11 cellular contexts compared by ENCODE assay signal in genomic region chr4:52660643-52661042, GRCh38. TPM values are rescaled to one million over a fixed set of nuclear protein-coding genes. Genes with fewer than 3 reads are reported as not detected.
A peak's percentile ranks its signal among the peaks of the same experiment; 100 is the strongest.
DNase-seq lines count a peak whose midpoint lies in the region; ATAC-seq and TF ChIP-seq lines count a peak whose summit lies in the region.
"Had no signal": no experiment of that assay in that cellular context is flagged by ENCODE, and none has a peak within 500 bp of the region (broad histone marks: within the 10 kb centered on the region; RNA-seq: fewer than 3 reads in every experiment).

No MANE protein-coding gene starts in this region.

- H3K36me3 Mint-ChIP-seq in T-cell = peaks cover 5% of the 10 kb centered on the region

- H3K27me3 ChIP-seq in heart left ventricle (no peaks in the 10 kb centered on the region), fibroblast of lung (ENCODE audit: control insufficient read depth, insufficient read depth, low read length) (no peaks in the 10 kb centered on the region), thoracic aorta (replicated peaks; ENCODE audit: insufficient read depth) (no peaks in the 10 kb centered on the region)
- H3K27me3 ChIP-seq: BE2C had no signal

- intact Hi-C loops in heart left ventricle (cut with DNase I) = loop anchor here in 8 of 10 donors (5.0 to 10.0 kb wide), 6 partner anchors 52 to 286 kb away; no protein-coding TSS in a partner anchor
- intact Hi-C loops in left ventricle myocardium superior (cut with micrococcal nuclease) = loop anchor here (5.0 kb wide), 1 partner anchor 113 kb away; no protein-coding TSS in a partner anchor

- H3K27me3 Mint-ChIP-seq in T-cell = peaks cover 3 to 23% of the 10 kb centered on the region in 2 donors

- H2AFZ ChIP-seq in fibroblast of lung (ENCODE audit: low read length) = no peak overlapping the region

- 92 to 95% (median 94%) methylated on average over 6 of the region's 6 CpGs for WGBS in heart left ventricle, 4 donors

- peak overlapping the region in 1 of 2 donors; percentile 1 for H3K27ac Mint-ChIP-seq in T-cell

- H3K4me1 Mint-ChIP-seq in T-cell = peaks cover 17 to 33% (median 23%) of the 10 kb centered on the region in 3 donors

- no peaks in the 10 kb centered on the region for H4K20me1 ChIP-seq in fibroblast of lung (ENCODE audit: control insufficient read depth, extremely low read depth, insufficient read depth, low read length)

- H3K9me3 Mint-ChIP-seq in T-cell = no peaks in the 10 kb centered on the region

- ATAC-seq in heart left ventricle = no peak
- ATAC-seq in left ventricle myocardium superior = no peak
- ATAC-seq in T-cell (replicated peaks in 1 of 4) = no peak
- no peak for ATAC-seq in thoracic aorta (ENCODE audit: insufficient number of reproducible peaks, low FRiP score, low read depth)
- ATAC-seq in GM21529 (IDR thresholded peaks at IDR 0.05; ENCODE audit: unreplicated experiment) = no peak
- ATAC-seq in HG03108 (IDR thresholded peaks at IDR 0.05; ENCODE audit: unreplicated experiment) = no peak

- TF ChIP-seq CTCF in heart left ventricle (IDR thresholded peaks at IDR 0.05) (no peak), fibroblast of lung (conservative IDR thresholded peaks at IDR 0.05 in 1 of 2, IDR thresholded peaks at IDR 0.05 in 1 of 2; ENCODE audit: low read depth in 1 of 2, low read length in 2 of 2) (no peak), thoracic aorta (IDR thresholded peaks at IDR 0.05) (no peak)

- TF ChIP-seq POLR2A in heart left ventricle (IDR thresholded peaks at IDR 0.05) = no peak

- peaks cover 0 to 55% (median 32%) of the 10 kb centered on the region in 12 donors for H3K4me1 ChIP-seq in heart left ventricle
- peaks cover 2% of the 10 kb centered on the region for H3K4me1 ChIP-seq in fibroblast of lung (ENCODE audit: control insufficient read depth, extremely low read depth, insufficient read depth, low read length)
- H3K4me1 ChIP-seq in thoracic aorta (ENCODE audit: control insufficient read depth in 1 of 2, low read depth in 2 of 2) = peaks cover 14 to 35% of the 10 kb centered on the region in 2 donors
- H3K4me1 ChIP-seq: BE2C had no signal

- H3K9me3 ChIP-seq in heart left ventricle = peaks cover 0 to 3% (median 0%) of the 10 kb centered on the region in 12 donors
- no peaks in the 10 kb centered on the region for H3K9me3 ChIP-seq in fibroblast of lung (ENCODE audit: control insufficient read depth, insufficient read depth, low read depth, low read length)
- H3K9me3 ChIP-seq in thoracic aorta = no peaks in the 10 kb centered on the region
- H3K9me3 ChIP-seq: BE2C had no signal

- no peak overlapping the region for H3K9ac ChIP-seq in fibroblast of lung (ENCODE audit: insufficient read depth, low read length)

- POLR2A ChIA-PET in T-cell (lab: Charles Lee) = no interaction called here

- DNase-seq in heart left ventricle (no peak), left ventricle myocardium superior (no peak), T-cell (no peak), fibroblast of lung (ENCODE audit: low read depth in 2 of 2) (no peak), thoracic aorta (ENCODE audit: low spot score) (no peak), NCI-H1436 (lab: John Stamatoyannopoulos, UW) (no peak)
- DNase-seq: activated gamma-delta T cell, NCI-H2029 had no signal

- peaks cover 0 to 9% (median 0%) of the 10 kb centered on the region in 9 donors for H3K36me3 ChIP-seq in heart left ventricle
- H3K36me3 ChIP-seq in fibroblast of lung (ENCODE audit: control insufficient read depth, insufficient read depth, low read length) = no peaks in the 10 kb centered on the region
- peaks cover 4% of the 10 kb centered on the region for H3K36me3 ChIP-seq in thoracic aorta
- H3K36me3 ChIP-seq: BE2C had no signal

- H3K27ac ChIP-seq in heart left ventricle (peak overlapping the region in 10 of 12 donors; percentile 96 to 100 (median 99)), fibroblast of lung (ENCODE audit: insufficient read depth, low read length) (no peak overlapping the region), thoracic aorta (peak overlapping the region in 1 of 2 donors; percentile 100)

- peak overlapping the region; percentile 83 to 88 (median 84) for H3K4me3 Mint-ChIP-seq in T-cell

- peak overlapping the region; percentile 67 for H3K4me2 ChIP-seq in fibroblast of lung (ENCODE audit: extremely low read depth, insufficient read depth, low read length)

- peak overlapping the region in 6 of 12 donors; percentile 60 to 98 (median 92) for H3K4me3 ChIP-seq in heart left ventricle
- peak overlapping the region in 1 of 4 experiments; percentile 70 for H3K4me3 ChIP-seq in fibroblast of lung (replicated peaks in 1 of 4; ENCODE audit: control extremely low read depth in 1 of 4, insufficient read depth in 1 of 4, low read depth in 3 of 4, low read length in 4 of 4)
- H3K4me3 ChIP-seq in thoracic aorta = peak overlapping the region; percentile 99

- H3K79me2 ChIP-seq in fibroblast of lung (ENCODE audit: control insufficient read depth, insufficient read depth, low read length) = peaks cover 8% of the 10 kb centered on the region

- CTCF ChIA-PET in T-cell (lab: Charles Lee) = interaction anchor here in 1 of 2 donors (1.1 kb wide), 1 partner anchor 13 kb away, joined by 3 read pairs; no protein-coding TSS in a partner anchor

RNA-seq across cellular contexts. Expression of gene USP46, which starts 1.5 kb away (rescaled TPM):
- total RNA-seq in heart left ventricle (100 to 1,000 TPM in 1 of 9 donors, 10 to 100 TPM in 8; 29.8 to 111 (median 75.3) TPM), left ventricle myocardium superior (61.1 TPM), T-cell (10 to 100 TPM in 4 of 5 donors, 1 to 10 TPM in 1; 8.0 to 16.3 (median 12.6) TPM), fibroblast of lung (12.6 and 14.4 TPM in 2 replicates), thoracic aorta (10 to 100 TPM; 12.2 to 15.5 TPM)
- polyA plus RNA-seq in heart left ventricle (10 to 100 TPM in 1 of 2 donors, 1 to 10 TPM in 1; 6.1 to 26.2 TPM), fibroblast of lung (18.0 and 21.8 TPM in 2 replicates)
- 12.8 and 13.9 TPM in 2 replicates for polyA plus RNA-seq in fibroblast of lung (2012)
- polyA minus RNA-seq in fibroblast of lung (ENCODE audit: low replicate concordance) = 4.5 and 12.1 TPM in 2 replicates
